8 cellular contexts compared by ENCODE assay signal in genomic region chr16:4253394-4254150, GRCh38. TPM values are rescaled to one million over a fixed set of nuclear protein-coding genes. Genes with fewer than 3 reads are reported as not detected.
A peak's percentile ranks its signal among the peaks of the same experiment; 100 is the strongest.
DNase-seq lines count a peak whose midpoint lies in the region; TF ChIP-seq lines count a peak whose summit lies in the region.

No MANE protein-coding gene starts in this region.

- H3K27me3 Mint-ChIP-seq in H9 (ENCODE audit: low read depth): no peaks in the 10 kb centered on the region
- peaks cover 4% of the 10 kb centered on the region for H3K27me3 Mint-ChIP-seq in nephron progenitor cell (ENCODE audit: low read depth, poor library complexity)
- no peaks in the 10 kb centered on the region for H3K27me3 Mint-ChIP-seq in stimulated activated naive CD8-positive, alpha-beta T cell treated with anti-CD3 and anti-CD28 coated beads, Interleukin-15, Interleukin-2, amounts not matched to agents 100 ng/mL and 50 ng/mL, for 24 hours

- no peaks in the 10 kb centered on the region for H3K23me2 ChIP-seq in H9 (ENCODE audit: insufficient read length, low read depth, low read length, poor library complexity, severe bottlenecking)

- peak overlapping the region; percentile 69 for H3K4me3 ChIP-seq in fibroblast of pulmonary artery (replicated peaks; ENCODE audit: low read depth, low read length)

- H3K4me3 Mint-ChIP-seq in H9 (peak overlapping the region; percentile 87 to 92), nephron progenitor cell (peak overlapping the region; percentile 90)
- peak overlapping the region; percentile 95 for H3K4me3 Mint-ChIP-seq in stimulated activated naive CD8-positive, alpha-beta T cell treated with anti-CD3 and anti-CD28 coated beads, Interleukin-15, Interleukin-2, amounts not matched to agents 100 ng/mL and 50 ng/mL, for 24 hours

- no peaks in the 10 kb centered on the region; the same call in 1 of the 2 replicates for H3K4me1 ChIP-seq in ES-I3 (ENCODE audit: insufficient read depth, low read length)
- no peaks in the 10 kb centered on the region; the same call in 1 of the 2 replicates for H3K4me1 ChIP-seq in H9 (ENCODE audit: insufficient read depth, low read length)

- no peak overlapping the region for H4K5ac ChIP-seq in H9 (ENCODE audit: insufficient read length, low read depth, low read length)

- no peak overlapping the region for H3K27ac ChIP-seq in H9 (ENCODE audit: insufficient read length, low read depth, low read length)

- H2BK12ac ChIP-seq in H9 (ENCODE audit: insufficient read length, low read depth, low read length): no peak overlapping the region

- H4K91ac ChIP-seq in H9 (ENCODE audit: insufficient read length, low read depth, low read length): no peak overlapping the region

- H3K4me1 Mint-ChIP-seq in H9 (peaks cover 5 to 10% of the 10 kb centered on the region in 2 experiments), nephron progenitor cell (peaks cover 17% of the 10 kb centered on the region)
- peaks cover 3% of the 10 kb centered on the region for H3K4me1 Mint-ChIP-seq in stimulated activated naive CD8-positive, alpha-beta T cell treated with anti-CD3 and anti-CD28 coated beads, Interleukin-15, Interleukin-2, amounts not matched to agents 100 ng/mL and 50 ng/mL, for 24 hours (ENCODE audit: low read depth)

- no peak overlapping the region for H3K18ac ChIP-seq in H9 (ENCODE audit: insufficient read length, low read depth, low read length)

- no peaks in the 10 kb centered on the region for H3K79me2 ChIP-seq in H9 (ENCODE audit: insufficient read depth, low read length)

- H3K27me3 ChIP-seq in H9 (ENCODE audit: insufficient read depth, low read length): no peaks in the 10 kb centered on the region

- no peak overlapping the region for H2BK120ac ChIP-seq in H9 (ENCODE audit: low read depth, low read length, poor library complexity, severe bottlenecking)

- H3K56ac ChIP-seq in H9 (ENCODE audit: insufficient read length, low read depth, low read length): no peak overlapping the region

- peak overlapping the region; percentile 97 to 99 (median 98); a peak in 6 of 7 replicates for H3K27ac Mint-ChIP-seq in H9
- H3K27ac Mint-ChIP-seq in nephron progenitor cell: peak overlapping the region; percentile 98
- H3K27ac Mint-ChIP-seq in stimulated activated naive CD8-positive, alpha-beta T cell treated with anti-CD3 and anti-CD28 coated beads, Interleukin-15, Interleukin-2, amounts not matched to agents 100 ng/mL and 50 ng/mL, for 24 hours: peak overlapping the region; percentile 96

- no peak overlapping the region for H3T11ph ChIP-seq in H9 (ENCODE audit: low read length)

- H4K20me1 ChIP-seq in H9 (ENCODE audit: control insufficient read depth, insufficient read depth, insufficient read length): no peaks in the 10 kb centered on the region

- no peak overlapping the region for H2AK5ac ChIP-seq in H9 (ENCODE audit: insufficient read length, low read length)

- H3K14ac ChIP-seq in H9 (ENCODE audit: insufficient read depth, low read length): peak overlapping the region; percentile 44; the same call in 1 of the 2 replicates

- peak; percentile 94 for TF ChIP-seq POLR2A in Raji (IDR thresholded peaks at IDR 0.05; ENCODE audit: insufficient read depth, low read depth, low read length)

- H3K9me3 ChIP-seq in ES-I3 (ENCODE audit: control insufficient read depth, insufficient read depth, low read length): no peaks in the 10 kb centered on the region
- no peaks in the 10 kb centered on the region for H3K9me3 ChIP-seq in H9 (ENCODE audit: control insufficient read depth, low read depth, low read length)

- H3K36me3 Mint-ChIP-seq in H9 (ENCODE audit: insufficient read depth in 1 of 3, low read depth in 3 of 3) (peaks cover 5 to 20% (median 18%) of the 10 kb centered on the region in 3 experiments; a peak in 6 of 7 replicates), nephron progenitor cell (ENCODE audit: low read depth) (peaks cover 8% of the 10 kb centered on the region)
- peaks cover 7% of the 10 kb centered on the region for H3K36me3 Mint-ChIP-seq in stimulated activated naive CD8-positive, alpha-beta T cell treated with anti-CD3 and anti-CD28 coated beads, Interleukin-15, Interleukin-2, amounts not matched to agents 100 ng/mL and 50 ng/mL, for 24 hours (ENCODE audit: low read depth)

- no peak overlapping the region for H2BK20ac ChIP-seq in H9 (ENCODE audit: low read depth, low read length, poor library complexity, severe bottlenecking)

- TF ChIP-seq CTCF in H9 (conservative IDR thresholded peaks at IDR 0.05) (no peak), fibroblast of pulmonary artery (IDR thresholded peaks at IDR 0.05; ENCODE audit: low read length, missing control alignments) (no peak), nephron progenitor cell (IDR thresholded peaks at IDR 0.05) (no peak)

- WGBS in H9 (ENCODE audit: extremely low coverage, insufficient read length, low lambda C conversion rate): no CpG with 5 or more reads among the region's 80 CpGs

- H2AFZ ChIP-seq in H9 (ENCODE audit: low read length): no peak overlapping the region

- peak overlapping the region; percentile 18 for H3K4me2 ChIP-seq in H9 (ENCODE audit: insufficient read depth, insufficient read length, low read length)

- H3K9me3 Mint-ChIP-seq in H9: no peaks in the 10 kb centered on the region
- H3K9me3 Mint-ChIP-seq in nephron progenitor cell: no peaks in the 10 kb centered on the region
- no peaks in the 10 kb centered on the region for H3K9me3 Mint-ChIP-seq in stimulated activated naive CD8-positive, alpha-beta T cell treated with anti-CD3 and anti-CD28 coated beads, Interleukin-15, Interleukin-2, amounts not matched to agents 100 ng/mL and 50 ng/mL, for 24 hours

- no peaks in the 10 kb centered on the region for H3K79me1 ChIP-seq in H9 (ENCODE audit: insufficient read depth, low read depth, low read length, poor library complexity, severe bottlenecking)

- no peak overlapping the region for H3K4ac ChIP-seq in H9 (ENCODE audit: low read depth, low read length)

- H4K8ac ChIP-seq in H9 (replicated peaks; ENCODE audit: insufficient read length, low read depth, low read length): no peak overlapping the region

- no peak overlapping the region for H2BK5ac ChIP-seq in H9 (ENCODE audit: insufficient read length, low read length)

- no peak overlapping the region for H3K23ac ChIP-seq in H9 (ENCODE audit: insufficient read length, low read depth, low read length)

- H3K9ac ChIP-seq in ES-I3 (ENCODE audit: low read depth, low read length) (peak overlapping the region; percentile 81), H9 (ENCODE audit: extremely low read depth, insufficient read length, low read length) (peak overlapping the region; percentile 63)

- H3K36me3 ChIP-seq in ES-I3 (ENCODE audit: insufficient read depth, low read length): peaks cover 4% of the 10 kb centered on the region; the same call in 1 of the 2 replicates

- H2BK15ac ChIP-seq in H9 (ENCODE audit: low read depth, low read length): no peak overlapping the region

- DNase-seq in H9 (peak; percentile 99), M059J (ENCODE audit: low read depth) (peak; percentile 98), fibroblast of pulmonary artery (ENCODE audit: low read depth) (peak; percentile 100), nephron progenitor cell (peak; percentile 99)
- peak; percentile 100 for DNase-seq in activated effector memory CD4-positive, alpha-beta T cell treated with anti-CD3 and anti-CD28 coated beads, Interleukin-2, amount 50 U/mL, for 16 hours

RNA-seq across cellular contexts. Expression of gene SRL, which starts 11.7 kb away (rescaled TPM):
- not detected in 2 replicates for total RNA-seq in H9 (2021)
- not detected in 2 replicates for total RNA-seq in M059J (2014; rRNA removed; shearing (Covaris generic))

RNA-seq across cellular contexts. Expression of gene TFAP4, which starts 19.3 kb away (rescaled TPM):
- 50.5 and 51.9 TPM in 2 replicates for total RNA-seq in H9 (2021)
- 3.2 and 6.2 TPM in 2 replicates for total RNA-seq in M059J (2014; rRNA removed; shearing (Covaris generic))
